Comparison of ENCODE assay signal across 26 cellular contexts in genomic region chr18:79729611-79730010, GRCh38. TPM values are rescaled to one million over a fixed set of nuclear protein-coding genes. Genes with fewer than 3 reads are reported as not detected.
DNase-seq lines count a peak whose midpoint lies in the region; ATAC-seq, FAIRE-seq and TF ChIP-seq lines count a peak whose summit lies in the region.
"Had no signal": no experiment of that assay in that cellular context is flagged by ENCODE, and none has a peak within 500 bp of the region (broad histone marks: within the 10 kb centered on the region; RNA-seq: fewer than 3 reads in every experiment).

No MANE protein-coding gene starts in this region.

- H3K4me3 ChIP-seq in bronchial epithelial cell (ENCODE audit: low read depth, low read length) (no peak overlapping the region), upper lobe of right lung (no peak overlapping the region)
- H3K4me3 ChIP-seq: BLaER1, GM12878 had no signal

- peaks cover 27% of the 10 kb centered on the region for H3K36me3 Mint-ChIP-seq in T-helper 17 cell (ENCODE audit: low read depth)

- ATAC-seq in T-helper 17 cell (no peak), upper lobe of right lung (peak; percentile 25)
- ATAC-seq: GM12878 had no signal

- no peak overlapping the region for H3K27ac ChIP-seq in upper lobe of right lung
- H3K27ac ChIP-seq: BLaER1 had no signal

- peak overlapping the region; percentile 80 for H3K27ac Mint-ChIP-seq in T-helper 17 cell
- H3K27ac Mint-ChIP-seq: CD4-positive, alpha-beta memory T cell; CD4-positive, CD25-positive, alpha-beta regulatory T cell had no signal

- TF ChIP-seq CTCF in bronchial epithelial cell (IDR thresholded peaks at IDR 0.05; ENCODE audit: insufficient read depth, low read length, severe bottlenecking) (no peak), upper lobe of right lung (IDR thresholded peaks at IDR 0.05) (no peak)

- H3K36me3 ChIP-seq in bronchial epithelial cell (ENCODE audit: control insufficient read depth, insufficient read depth, low read length) (peaks cover 21% of the 10 kb centered on the region), upper lobe of right lung (peaks cover 44% of the 10 kb centered on the region)

- H3K9me3 ChIP-seq in T-helper 17 cell (ENCODE audit: control insufficient read depth, low read length, poor library complexity, severe bottlenecking) (peaks cover 13% of the 10 kb centered on the region), upper lobe of right lung (no peaks in the 10 kb centered on the region)
- H3K9me3 ChIP-seq: BE2C had no signal

- intact Hi-C loops in upper lobe of right lung (cut with DNase I), result no loop called here

- DNase-seq in T-helper 17 cell, result no peak
- no peak for DNase-seq in bronchial epithelial cell (ENCODE audit: low read depth)
- DNase-seq in upper lobe of right lung, result no peak
- DNase-seq in NCI-H187 (lab: John Stamatoyannopoulos, UW), result no peak
- DNase-seq in putamen (ENCODE audit: low spot score), result no peak
- DNase-seq: 8988T; ACHN; BE2C; C1 segment of cervical spinal cord; CD4-positive, alpha-beta memory T cell; CD4-positive, CD25-positive, alpha-beta regulatory T cell; COR-L47; DMS 273 treated with DMSO at 0.1 percent for 48 hours; DMS153; DMS53; DMS79; DND-41; EL; GDM1 had no signal

- H3K27me3 Mint-ChIP-seq in T-helper 17 cell, result no peaks in the 10 kb centered on the region
- H3K27me3 Mint-ChIP-seq: CD4-positive, alpha-beta memory T cell; CD4-positive, CD25-positive, alpha-beta regulatory T cell; CD8-positive, alpha-beta memory T cell had no signal

- peak; percentile 62 for FAIRE-seq in bronchial epithelial cell (lab: Jason Lieb, UNC)
- FAIRE-seq: A204.1, GM12878, GM12892, GM18507 had no signal

- H3K27me3 ChIP-seq in bronchial epithelial cell (ENCODE audit: control insufficient read depth, insufficient read depth, low read length) (no peaks in the 10 kb centered on the region), upper lobe of right lung (no peaks in the 10 kb centered on the region)
- H3K27me3 ChIP-seq: BE2C, BLaER1 had no signal

- H3K4me1 ChIP-seq in upper lobe of right lung, result no peaks in the 10 kb centered on the region
- H3K4me1 ChIP-seq: BE2C had no signal

- H3K4me3 Mint-ChIP-seq in T-helper 17 cell, result no peak overlapping the region
- H3K4me3 Mint-ChIP-seq: CD14-positive monocyte; CD4-positive, alpha-beta memory T cell; CD4-positive, CD25-positive, alpha-beta regulatory T cell had no signal

- peaks cover 2% of the 10 kb centered on the region for H3K4me1 Mint-ChIP-seq in T-helper 17 cell
- H3K4me1 Mint-ChIP-seq: CD14-positive monocyte had no signal

RNA-seq across cellular contexts. Expression of gene CTDP1, which starts 50.0 kb away (rescaled TPM):
- total RNA-seq in T-helper 17 cell (10 to 100 TPM; 61.0 to 65.1 TPM), bronchial epithelial cell (27.1 and 32.1 TPM in 2 replicates), upper lobe of right lung (23.0 TPM)
